ENCODE assay signal across 8 cellular contexts in genomic region chr17:83083368-83084201, GRCh38. TPM values are rescaled to one million over a fixed set of nuclear protein-coding genes. Genes with fewer than 3 reads are reported as not detected.
DNase-seq lines count a peak whose midpoint lies in the region; ATAC-seq, FAIRE-seq and TF ChIP-seq lines count a peak whose summit lies in the region.

No MANE protein-coding gene starts in this region.

- no peak overlapping the region for H3K27ac Mint-ChIP-seq in endothelial cell (ENCODE audit: unreplicated experiment)

- POLR2A ChIA-PET in K562 (lab: Yijun Ruan, JAX): interaction anchor here (0.5 to 1.4 kb wide), 3 partner anchors 11 to 39 kb away, joined by 3 read pairs; no protein-coding TSS in a partner anchor

- intact Hi-C loops in K562 (cut with micrococcal nuclease): no loop called here

- BruUV-seq in K562 (replicated peaks; lab: Mats Ljungman, UMichigan): no TSS peak

- H3K4me1 Mint-ChIP-seq in endothelial cell (ENCODE audit: unreplicated experiment): peaks cover 2% of the 10 kb centered on the region

- H3K36me3 Mint-ChIP-seq in endothelial cell (ENCODE audit: low read depth, unreplicated experiment): no peaks in the 10 kb centered on the region

- H3K4me2 ChIP-seq in K562 (ENCODE audit: insufficient read depth, low read length): no peak overlapping the region

- H3K27me3 ChIP-seq in K562 (ENCODE audit: control insufficient read depth in 2 of 2, insufficient read depth in 2 of 2, low read length in 2 of 2): no peaks in the 10 kb centered on the region

- TF ChIP-seq EP300 in K562 (IDR thresholded peaks at IDR 0.05; ENCODE audit: low read length): no peak

- no peaks in the 10 kb centered on the region for H3K9me3 Mint-ChIP-seq in endothelial cell (ENCODE audit: unreplicated experiment)

- H3K4me1 ChIP-seq in ES-I3 (ENCODE audit: insufficient read depth, low read length) (peaks cover 24% of the 10 kb centered on the region), K562 (replicated peaks in 1 of 2; ENCODE audit: control insufficient read depth in 2 of 2, insufficient read depth in 2 of 2, low read length in 2 of 2) (peaks cover 18 to 86% of the 10 kb centered on the region in 2 experiments)

- H3K27me3 Mint-ChIP-seq in endothelial cell (ENCODE audit: unreplicated experiment): peaks cover 17% of the 10 kb centered on the region

- in situ Hi-C loops in K562 (cut with MboI): no loop called here

- DNase-seq in K562 (ENCODE audit: extremely low read depth in 1 of 4, low spot score in 3 of 4) (no peak), kidney glomerular epithelial cell (lab: John Stamatoyannopoulos, UW) (peak; percentile 65), OCI-M1 (lab: John Stamatoyannopoulos, UW) (no peak), NCI-H1092 treated with DMSO at 0.1 percent for 48 hours (lab: John Stamatoyannopoulos, UW) (no peak), endothelial cell (ENCODE audit: low spot score) (no peak)
- peak; percentile 27 to 74 for DNase-seq in stimulated activated CD8-positive, alpha-beta memory T cell treated with anti-CD3 and anti-CD28 coated beads, Interleukin-4, amount 100 ng/mL, for 4 hours (ENCODE audit: low read depth in 2 of 2, low spot score in 1 of 2)

- FAIRE-seq in K562 (lab: Jason Lieb, UNC): peak; percentile 48

- H3K79me2 ChIP-seq in K562 (ENCODE audit: control insufficient read depth, insufficient read depth, low read length): peaks cover 64% of the 10 kb centered on the region

- H3K9ac ChIP-seq in ES-I3 (ENCODE audit: low read depth, low read length) (peak overlapping the region; percentile 16; the same call in 1 of the 2 replicates), K562 (ENCODE audit: insufficient read depth in 1 of 2, low read depth in 2 of 2, low read length in 2 of 2) (no peak overlapping the region)

- no peak overlapping the region for H3K4me3 Mint-ChIP-seq in endothelial cell (ENCODE audit: unreplicated experiment)

- no peak for TF ChIP-seq CTCF in K562 (IDR thresholded peaks at IDR 0.05 in 2 of 3, conservative IDR thresholded peaks at IDR 0.05 in 1 of 3; ENCODE audit: insufficient read depth in 2 of 3, low read depth in 1 of 3, low read length in 3 of 3)
- TF ChIP-seq CTCF in endothelial cell (IDR thresholded peaks at IDR 0.05; ENCODE audit: unreplicated experiment): no peak

- ATAC-seq in SK-N-SH treated with all-trans-retinoic acid at 6 μM for 48 hours (peak; percentile 90), K562 (no peak)

- H3K9me3 ChIP-seq in ES-I3 (ENCODE audit: control insufficient read depth, insufficient read depth, low read length): no peaks in the 10 kb centered on the region
- H3K9me3 ChIP-seq in K562 (replicated peaks; ENCODE audit: control insufficient read depth, insufficient read depth, low read depth, low read length): no peaks in the 10 kb centered on the region

- no peak for TF ChIP-seq RAD21 in K562 (CRISPR knock-in tag; conservative IDR thresholded peaks at IDR 0.05 in 1 of 2, IDR thresholded peaks at IDR 0.05 in 1 of 2)

- CTCF ChIA-PET in K562 (lab: Yijun Ruan, JAX; ENCODE audit: low intra/inter-chr PET ratio): no interaction called here

- H3K36me3 ChIP-seq in ES-I3 (ENCODE audit: insufficient read depth, low read length) (peaks cover 9% of the 10 kb centered on the region; the same call in 1 of the 2 replicates), K562 (ENCODE audit: control insufficient read depth, insufficient read depth, low read length) (peaks cover 60% of the 10 kb centered on the region; the same call in 2 of the 3 replicates)

- peaks cover 51% of the 10 kb centered on the region for H4K20me1 ChIP-seq in K562 (replicated peaks; ENCODE audit: control insufficient read depth, insufficient read depth, low read length)

- no peak for TF ChIP-seq POLR2A in K562 (conservative IDR thresholded peaks at IDR 0.05)

- WGBS in K562 (ENCODE audit: insufficient coverage, low coverage, missing lambda C conversion rate): 81% methylated on average over 20 of the region's 25 CpGs

- H3K9me1 ChIP-seq in K562 (ENCODE audit: control insufficient read depth, insufficient read depth, low read length): peaks cover 3% of the 10 kb centered on the region

- no peak overlapping the region for H3K4me3 ChIP-seq in K562

- H3K27ac ChIP-seq in K562 (ENCODE audit: extremely low read depth, low read depth, low read length): no peak overlapping the region

- no peak overlapping the region for H2AFZ ChIP-seq in K562 (ENCODE audit: low read depth, low read length)

TF ChIP-seq in SK-N-SH treated with all-trans-retinoic acid at 6 μM for 48 hours, 23 proteins besides CTCF, POLR2A, EP300 and RAD21 (continues in another document):
- TF ChIP-seq ISL1 (CRISPR knock-in tag; IDR thresholded peaks at IDR 0.05): peak; percentile 85
- no peak for TF ChIP-seq BACH2 (CRISPR knock-in tag; IDR thresholded peaks at IDR 0.05; ENCODE audit: borderline replicate concordance)
- TF ChIP-seq ZC3H10 (CRISPR knock-in tag; IDR thresholded peaks at IDR 0.05): no peak
- no peak for TF ChIP-seq OSR1 (CRISPR knock-in tag; IDR thresholded peaks at IDR 0.05)
- TF ChIP-seq ZFP3 (CRISPR knock-in tag; IDR thresholded peaks at IDR 0.05): peak; percentile 43
- peak; percentile 93 for TF ChIP-seq TCF4 (CRISPR knock-in tag; IDR thresholded peaks at IDR 0.05; ENCODE audit: borderline replicate concordance)
- peak; percentile 90; the same call in 1 of the 2 replicates for TF ChIP-seq CSRNP3 (CRISPR knock-in tag; IDR thresholded peaks at IDR 0.05)

TF ChIP-seq in K562, 482 proteins besides CTCF, POLR2A, EP300 and RAD21 (continues in another document):
- TF ChIP-seq MYC (IDR thresholded peaks at IDR 0.05; ENCODE audit: low read depth, low read length) (no peak), MYC (CRISPR knock-in tag; IDR thresholded peaks at IDR 0.05; ENCODE audit: borderline replicate concordance, low read depth) (no peak), JUND (IDR thresholded peaks at IDR 0.05; ENCODE audit: borderline replicate concordance, low read depth, low read length) (0 out of 2 replicates have a peak, but pooled peaks have one; percentile 5), JUND (tag; IDR thresholded peaks at IDR 0.05; ENCODE audit: borderline replicate concordance, low read depth, low read length) (no peak)
- TF ChIP-seq, protein P1, sequence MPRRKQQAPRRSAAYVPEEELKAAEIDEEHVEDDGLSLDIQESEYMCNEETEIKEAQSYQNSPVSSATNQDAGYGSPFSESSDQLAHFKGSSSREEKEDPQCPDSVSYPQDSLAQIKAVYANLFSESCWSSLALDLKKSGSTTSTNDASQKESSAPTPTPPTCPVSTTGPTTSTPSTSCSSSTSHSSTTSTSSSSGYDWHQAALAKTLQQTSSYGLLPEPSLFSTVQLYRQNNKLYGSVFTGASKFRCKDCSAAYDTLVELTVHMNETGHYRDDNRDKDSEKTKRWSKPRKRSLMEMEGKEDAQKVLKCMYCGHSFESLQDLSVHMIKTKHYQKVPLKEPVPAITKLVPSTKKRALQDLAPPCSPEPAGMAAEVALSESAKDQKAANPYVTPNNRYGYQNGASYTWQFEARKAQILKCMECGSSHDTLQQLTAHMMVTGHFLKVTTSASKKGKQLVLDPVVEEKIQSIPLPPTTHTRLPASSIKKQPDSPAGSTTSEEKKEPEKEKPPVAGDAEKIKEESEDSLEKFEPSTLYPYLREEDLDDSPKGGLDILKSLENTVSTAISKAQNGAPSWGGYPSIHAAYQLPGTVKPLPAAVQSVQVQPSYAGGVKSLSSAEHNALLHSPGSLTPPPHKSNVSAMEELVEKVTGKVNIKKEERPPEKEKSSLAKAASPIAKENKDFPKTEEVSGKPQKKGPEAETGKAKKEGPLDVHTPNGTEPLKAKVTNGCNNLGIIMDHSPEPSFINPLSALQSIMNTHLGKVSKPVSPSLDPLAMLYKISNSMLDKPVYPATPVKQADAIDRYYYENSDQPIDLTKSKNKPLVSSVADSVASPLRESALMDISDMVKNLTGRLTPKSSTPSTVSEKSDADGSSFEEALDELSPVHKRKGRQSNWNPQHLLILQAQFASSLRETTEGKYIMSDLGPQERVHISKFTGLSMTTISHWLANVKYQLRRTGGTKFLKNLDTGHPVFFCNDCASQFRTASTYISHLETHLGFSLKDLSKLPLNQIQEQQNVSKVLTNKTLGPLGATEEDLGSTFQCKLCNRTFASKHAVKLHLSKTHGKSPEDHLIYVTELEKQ (CRISPR knock-in tag; IDR thresholded peaks at IDR 0.05): no peak
- TF ChIP-seq, protein P2, sequence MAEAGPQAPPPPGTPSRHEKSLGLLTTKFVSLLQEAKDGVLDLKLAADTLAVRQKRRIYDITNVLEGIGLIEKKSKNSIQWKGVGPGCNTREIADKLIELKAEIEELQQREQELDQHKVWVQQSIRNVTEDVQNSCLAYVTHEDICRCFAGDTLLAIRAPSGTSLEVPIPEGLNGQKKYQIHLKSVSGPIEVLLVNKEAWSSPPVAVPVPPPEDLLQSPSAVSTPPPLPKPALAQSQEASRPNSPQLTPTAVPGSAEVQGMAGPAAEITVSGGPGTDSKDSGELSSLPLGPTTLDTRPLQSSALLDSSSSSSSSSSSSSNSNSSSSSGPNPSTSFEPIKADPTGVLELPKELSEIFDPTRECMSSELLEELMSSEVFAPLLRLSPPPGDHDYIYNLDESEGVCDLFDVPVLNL (CRISPR knock-in tag; IDR thresholded peaks at IDR 0.05; ENCODE audit: low read depth): 0 out of 2 replicates have a peak, but pooled peaks have one; percentile 43

RNA-seq across cellular contexts. Expression of gene METRNL, which starts 4.2 kb away (rescaled TPM):
- total RNA-seq in K562 (2011; cell fraction: chromatin; rRNA removed; ENCODE audit: low replicate concordance): 12.2 and 22.8 TPM in 2 replicates
- 23.4 and 25.7 TPM in 2 replicates for total RNA-seq in K562 (2011; cell fraction: nucleolus; rRNA removed)
- 12.5 and 12.8 TPM in 2 replicates for total RNA-seq in K562 (2011; cell fraction: nucleoplasm; rRNA removed)
- total RNA-seq in K562 (2014; rRNA removed): 28.2 and 34.9 TPM in 2 replicates
- total RNA-seq in K562 (2014; rRNA removed; fragmentation: Illumina TruSeq; extraction: Trizol): 2.2 and 2.3 TPM in 2 replicates
- total RNA-seq in K562 (2015; rRNA removed; fragmentation: Illumina TruSeq; extraction: Trizol): 10.7 and 14.2 TPM in 2 replicates
- total RNA-seq in K562 (2021): 25.7 and 31.8 TPM in 2 replicates
- 2.9 and 6.2 TPM in 2 replicates for polyA plus RNA-seq in K562 (2011; rRNA removed)
- 14.1 and 23.9 TPM in 2 replicates for polyA plus RNA-seq in K562 (2011; cell fraction: cytosol; rRNA removed)
- 8.7 and 14.9 TPM in 2 replicates for polyA plus RNA-seq in K562 (2011; cell fraction: nucleus; rRNA removed)
- polyA plus RNA-seq in K562 (2012): 24.6 and 38.9 TPM in 2 replicates
- 1.7 and 10.2 TPM in 2 replicates for polyA plus RNA-seq in K562 (2014; fragmentation: Illumina TruSeq; extraction: Trizol)
- under 1 TPM; 0.17 to 0.18 TPM for polyA plus RNA-seq in K562 (2014; fragmentation: Nextera tagmentation; extraction: Ambion mirVana)
- 19.5 and 23.5 TPM in 2 replicates for polyA plus RNA-seq in K562 (2014; rRNA removed)
- 1.9 and 2.0 TPM in 2 replicates for polyA minus RNA-seq in K562 (2011; rRNA and poly(A)+ RNA removed)
- polyA minus RNA-seq in K562 (2011; cell fraction: cytosol; rRNA and poly(A)+ RNA removed): 19.5 and 23.5 TPM in 2 replicates
- polyA minus RNA-seq in K562 (2011; cell fraction: nucleus; rRNA and poly(A)+ RNA removed): 6.1 and 6.4 TPM in 2 replicates
- 5.3 TPM for total RNA-seq in endothelial cell (ENCODE audit: unreplicated experiment)

Comparison
In these comparisons a context has a peak if more than half of its experiments do, and no peak if none do; other contexts are left out.
1. DNase-seq: peak in kidney glomerular epithelial cell (single experiment) and stimulated activated CD8-positive, alpha-beta memory T cell treated with anti-CD3 and anti-CD28 coated beads, Interleukin-4, amount 100 ng/mL, for 4 hours (2 of 2); none in K562 (0 of 4), OCI-M1 (single experiment), NCI-H1092 treated with DMSO at 0.1 percent for 48 hours (single experiment) and endothelial cell (single experiment).